Comparison of ENCODE assay signal across 8 cellular contexts in the genomic region with DNA sequence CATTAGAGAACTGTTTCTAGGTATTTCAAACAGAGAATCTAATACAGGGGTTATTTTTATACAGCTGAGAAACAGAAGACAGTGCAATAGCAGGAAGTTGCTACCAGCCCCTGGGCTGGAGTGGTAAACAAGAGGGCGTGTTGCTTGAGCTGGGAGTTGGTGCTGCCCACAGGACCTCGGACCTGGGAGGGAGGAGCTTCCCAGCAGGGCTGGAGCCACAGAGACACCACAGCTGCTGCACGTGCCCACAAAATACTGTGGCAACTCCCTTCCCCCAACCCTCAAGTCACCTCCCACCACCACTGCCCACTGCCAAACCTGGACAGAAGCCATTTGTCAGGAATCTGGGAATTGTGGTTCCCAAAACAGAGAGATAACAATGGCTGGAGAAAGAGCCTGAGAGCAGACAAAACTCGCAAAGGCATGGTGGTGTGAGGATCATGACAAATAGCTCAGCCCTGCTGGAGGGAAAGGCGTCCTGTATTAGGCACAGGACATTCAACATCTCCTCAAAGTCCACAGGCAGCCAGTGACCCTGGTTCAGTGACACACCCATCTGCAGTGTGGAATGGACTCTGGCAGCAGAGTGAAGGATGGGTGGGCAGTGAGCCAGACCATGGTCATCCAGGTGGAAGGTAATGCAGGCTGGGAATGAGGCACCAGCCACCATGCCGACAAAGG. TPM values are rescaled to one million over a fixed set of nuclear protein-coding genes. Genes with fewer than 3 reads are reported as not detected.
DNase-seq lines count a peak whose midpoint lies in the region; ATAC-seq and TF ChIP-seq lines count a peak whose summit lies in the region.

No MANE protein-coding gene starts in this region.

- no peak overlapping the region for H3K27ac Mint-ChIP-seq in mesothelial cell of epicardium

- no peaks in the 10 kb centered on the region for H3K27me3 Mint-ChIP-seq in mesothelial cell of epicardium (ENCODE audit: low read depth)

- no peaks in the 10 kb centered on the region for H3K9me3 ChIP-seq in BLaER1
- H3K9me3 ChIP-seq in Panc1 (ENCODE audit: control insufficient read depth, insufficient read depth, low read depth, low read length), result no peaks in the 10 kb centered on the region

- no peaks in the 10 kb centered on the region for H4K20me1 ChIP-seq in BLaER1

- H3K27me3 ChIP-seq in BLaER1 (no peaks in the 10 kb centered on the region), Panc1 (ENCODE audit: control insufficient read depth, insufficient read depth, low read length) (no peaks in the 10 kb centered on the region)

- TF ChIP-seq CTCF in Panc1 (IDR thresholded peaks at IDR 0.05) (no peak), mesothelial cell of epicardium (IDR thresholded peaks at IDR 0.05; ENCODE audit: unreplicated experiment) (no peak), lower leg skin (IDR thresholded peaks at IDR 0.05) (no peak)

- DNase-seq in Panc1 (ENCODE audit: low read depth, low spot score) (no peak), left kidney (ENCODE audit: low read depth, low spot score) (peak; percentile 18), mesothelial cell of epicardium (ENCODE audit: low spot score in 2 of 2, unreplicated experiment in 2 of 2) (no peak), lower leg skin (ENCODE audit: low spot score in 2 of 2) (no peak), 8988T (no peak), middle frontal gyrus (ENCODE audit: extremely low spot score, low spot score) (no peak)

- peak overlapping the region; percentile 52 for H3K4me2 ChIP-seq in BLaER1

- WGBS in lower leg skin, 2 donors, result 49 to 65% methylated on average over 6 of the region's 6 CpGs

- H3K4me3 Mint-ChIP-seq in mesothelial cell of epicardium, result no peak overlapping the region

- intact Hi-C loops in Panc1 (cut with micrococcal nuclease; ENCODE audit: unreplicated experiment) (no loop called here), lower leg skin (cut with DNase I; ENCODE audit: low total_unique reads) (loop anchor here (10.0 kb wide), 1 partner anchor 163 kb away; no protein-coding TSS in a partner anchor)

- H3K4me1 ChIP-seq in BLaER1 (peaks cover 46% of the 10 kb centered on the region), Panc1 (ENCODE audit: control insufficient read depth, insufficient read depth, low read length) (peaks cover 3% of the 10 kb centered on the region; the same call in 1 of the 2 replicates)

- POLR2A ChIA-PET in Panc1 (lab: Charles Lee), result no interaction called here

- no TSS peak for BruUV-seq in Panc1 (replicated peaks; lab: Mats Ljungman, UMichigan)

- H3K27ac ChIP-seq in BLaER1, result peak overlapping the region; percentile 23
- no peak overlapping the region for H3K27ac ChIP-seq in Panc1 (ENCODE audit: low read length)

- CTCF ChIA-PET in Panc1 (lab: Charles Lee), result interaction anchor here (0.5 kb wide), 1 partner anchor 349 kb away, joined by 3 read pairs; no protein-coding TSS in a partner anchor

- peaks cover 1% of the 10 kb centered on the region for H3K4me1 Mint-ChIP-seq in mesothelial cell of epicardium

- H3K4me3 ChIP-seq in BLaER1, result no peak overlapping the region
- H3K4me3 ChIP-seq in Panc1 (ENCODE audit: low read depth in 2 of 2, low read length in 2 of 2), result no peak overlapping the region
- no peak overlapping the region for H3K4me3 ChIP-seq in lower leg skin (ENCODE audit: low read depth, poor library complexity, severe bottlenecking)

- no peaks in the 10 kb centered on the region for H3K9me3 Mint-ChIP-seq in mesothelial cell of epicardium

- ATAC-seq in GM21515 (IDR thresholded peaks at IDR 0.05; ENCODE audit: unreplicated experiment) (peak; percentile 47), Panc1 (0 out of 2 replicates have a peak, but pooled peaks have one; percentile 40)

- in situ Hi-C loops in Panc1 (cut with HindIII; ENCODE audit: low pct_unique_long_range_greater_than_20kb, low sequenced_read_pairs), result no loop called here

- H3K36me3 Mint-ChIP-seq in mesothelial cell of epicardium, result no peaks in the 10 kb centered on the region

- H3K36me3 ChIP-seq in BLaER1 (no peaks in the 10 kb centered on the region), Panc1 (ENCODE audit: control insufficient read depth, insufficient read depth, low read length) (no peaks in the 10 kb centered on the region)

- H3K9ac ChIP-seq in BLaER1, result no peak overlapping the region

- TF ChIP-seq POLR2A in lower leg skin (IDR thresholded peaks at IDR 0.05), result no peak

RNA-seq across cellular contexts. Expression of gene SPATA13, which starts 57.2 kb away (rescaled TPM):
- total RNA-seq in Panc1 (2021; ENCODE audit: unreplicated experiment), result 7.9 TPM
- polyA plus RNA-seq in Panc1 (2012; ENCODE audit: insufficient read length), result 3.1 TPM
- total RNA-seq in mesothelial cell of epicardium, result 2.9 to 3.8 TPM (median 3.7 TPM) in 3 replicates
- 10 to 100 TPM; 30.6 to 78.3 (median 46.2) TPM for total RNA-seq in lower leg skin
